In genomic region chr3:64354956-64355355, GRCh38 we compare ENCODE assay signal across 12 cellular contexts.
DNase-seq lines count a peak whose midpoint lies in the region; ATAC-seq and TF ChIP-seq lines count a peak whose summit lies in the region.
"Had no signal": no experiment of that assay in that cellular context is flagged by ENCODE, and none has a peak within 500 bp of the region (broad histone marks: within the 10 kb centered on the region; RNA-seq: fewer than 3 reads in every experiment).

No MANE protein-coding gene starts in this region.

- H3K27ac Mint-ChIP-seq in HFFc6 (peak overlapping the region; percentile 62), endodermal cell (no peak overlapping the region)
- H3K27ac Mint-ChIP-seq in naive thymus-derived CD8-positive, alpha-beta T cell, result peak overlapping the region in 7 of 10 donors; percentile 25 to 79 (median 43)
- H3K27ac Mint-ChIP-seq: activated CD4-positive, alpha-beta T cell treated with anti-CD3 and anti-CD28 coated beads for 36 hours had no signal

- no peaks in the 10 kb centered on the region for H3K36me3 Mint-ChIP-seq in HFFc6 (ENCODE audit: low read depth)
- H3K36me3 Mint-ChIP-seq in endodermal cell (ENCODE audit: low read depth), result no peaks in the 10 kb centered on the region
- H3K36me3 Mint-ChIP-seq in naive thymus-derived CD8-positive, alpha-beta T cell, result no peaks in the 10 kb centered on the region

- DNase-seq in HFFc6 (no peak), endodermal cell (no peak), body of pancreas (no peak), HPDE6-E6E7 (ENCODE audit: extremely low spot score) (no peak)
- DNase-seq in naive thymus-derived CD8-positive, alpha-beta T cell, result no peak
- no peak for DNase-seq in stimulated activated CD4-positive, alpha-beta T cell treated with anti-CD3 and anti-CD28 coated beads, Interleukin-12 subunit alpha, Interleukin-12 subunit beta, amount 100 ng/mL, for 4 hours
- DNase-seq: NCI-H1417; stimulated activated CD4-positive, alpha-beta T cell treated with anti-CD3 and anti-CD28 coated beads, Interleukin-1b, Interleukin-23, amount 100 ng/mL, for 48 hours had no signal

- H3K79me2 ChIP-seq in ACC112 (ENCODE audit: control insufficient read depth, insufficient read depth, low read length, unreplicated experiment), result no peaks in the 10 kb centered on the region

- H3K36me3 ChIP-seq in ACC112 (ENCODE audit: insufficient read depth, low read length), result no peaks in the 10 kb centered on the region
- H3K36me3 ChIP-seq in endodermal cell (ENCODE audit: control insufficient read depth, insufficient read depth, low read length), result no peaks in the 10 kb centered on the region
- no peaks in the 10 kb centered on the region for H3K36me3 ChIP-seq in body of pancreas (replicated peaks in 1 of 2; ENCODE audit: insufficient read depth in 1 of 2, low read depth in 2 of 2)
- H3K36me3 ChIP-seq: HAP-1 had no signal

- H3K27me3 Mint-ChIP-seq in HFFc6 (ENCODE audit: insufficient read depth) (peaks cover 2% of the 10 kb centered on the region), endodermal cell (ENCODE audit: insufficient read depth) (no peaks in the 10 kb centered on the region)
- peaks cover 0 to 3% (median 0%) of the 10 kb centered on the region in 5 donors for H3K27me3 Mint-ChIP-seq in naive thymus-derived CD8-positive, alpha-beta T cell
- H3K27me3 Mint-ChIP-seq: activated CD4-positive, alpha-beta T cell treated with anti-CD3 and anti-CD28 coated beads for 36 hours had no signal

- H3K4me1 ChIP-seq in ACC112 (ENCODE audit: control insufficient read depth, insufficient read depth, low read length, unreplicated experiment) (peaks cover 47% of the 10 kb centered on the region), endodermal cell (ENCODE audit: control insufficient read depth, insufficient read depth, low read length) (peaks cover 6% of the 10 kb centered on the region), body of pancreas (no peaks in the 10 kb centered on the region)
- H3K4me1 ChIP-seq: HAP-1 had no signal

- TF ChIP-seq POLR2A in body of pancreas (IDR thresholded peaks at IDR 0.05), result no peak

- intact Hi-C loops in body of pancreas (cut with DNase I), result no loop called here

- ATAC-seq in naive thymus-derived CD8-positive, alpha-beta T cell, result no peak
- no peak for ATAC-seq in body of pancreas
- no peak for ATAC-seq in HG02798 (IDR thresholded peaks at IDR 0.05; ENCODE audit: poor library complexity, unreplicated experiment)

- no peaks in the 10 kb centered on the region for H3K9me3 Mint-ChIP-seq in HFFc6
- H3K9me3 Mint-ChIP-seq in endodermal cell, result no peaks in the 10 kb centered on the region
- no peaks in the 10 kb centered on the region for H3K9me3 Mint-ChIP-seq in naive thymus-derived CD8-positive, alpha-beta T cell

- H2AFZ ChIP-seq in ACC112 (ENCODE audit: low read length, unreplicated experiment), result peak overlapping the region; percentile 68

- WGBS in endodermal cell (ENCODE audit: insufficient coverage in 1 of 2, insufficient read length in 1 of 2), 2 experiments, result 86 to 90% methylated on average over 4 to 5 of the region's 5 CpGs
- 75 to 83% methylated on average over 5 of the region's 5 CpGs for WGBS in body of pancreas, 2 donors

- POLR2A ChIA-PET in naive thymus-derived CD8-positive, alpha-beta T cell (lab: Charles Lee), result no interaction called here

- TF ChIP-seq CTCF in HFFc6 (IDR thresholded peaks at IDR 0.05) (no peak), endodermal cell (conservative IDR thresholded peaks at IDR 0.05) (no peak), body of pancreas (IDR thresholded peaks at IDR 0.05) (no peak)

- peak overlapping the region; percentile 25; the same call in 1 of the 2 replicates for H3K4me3 ChIP-seq in ACC112 (ENCODE audit: low read depth, low read length)
- no peak overlapping the region for H3K4me3 ChIP-seq in endodermal cell (ENCODE audit: low read length)
- no peak overlapping the region for H3K4me3 ChIP-seq in body of pancreas
- H3K4me3 ChIP-seq: HAP-1 had no signal

- H3K27ac ChIP-seq in ACC112 (ENCODE audit: low read depth, low read length) (peak overlapping the region; percentile 56), endodermal cell (ENCODE audit: low read depth, low read length) (peak overlapping the region; percentile 40), body of pancreas (no peak overlapping the region)

- H3K4me3 Mint-ChIP-seq in HFFc6, result no peak overlapping the region
- H3K4me3 Mint-ChIP-seq in endodermal cell, result no peak overlapping the region
- H3K4me3 Mint-ChIP-seq in naive thymus-derived CD8-positive, alpha-beta T cell, result peak overlapping the region in 6 of 10 donors; percentile 9 to 51 (median 30)
- H3K4me3 Mint-ChIP-seq: activated CD4-positive, alpha-beta T cell treated with anti-CD3 and anti-CD28 coated beads for 36 hours had no signal

- H3K27me3 ChIP-seq in ACC112 (ENCODE audit: insufficient read depth, low read length) (no peaks in the 10 kb centered on the region), endodermal cell (ENCODE audit: control insufficient read depth, insufficient read depth, low read length, poor library complexity, severe bottlenecking) (no peaks in the 10 kb centered on the region), body of pancreas (no peaks in the 10 kb centered on the region)

- H3K9me3 ChIP-seq in endodermal cell (ENCODE audit: control insufficient read depth, low read length), result peaks cover 5% of the 10 kb centered on the region
- H3K9me3 ChIP-seq in body of pancreas, result no peaks in the 10 kb centered on the region
- H3K9me3 ChIP-seq: HAP-1 had no signal

- H3K4me1 Mint-ChIP-seq in HFFc6 (ENCODE audit: low read depth) (peaks cover 60% of the 10 kb centered on the region), endodermal cell (peaks cover 26% of the 10 kb centered on the region)
- H3K4me1 Mint-ChIP-seq in naive thymus-derived CD8-positive, alpha-beta T cell, result peaks cover 0 to 15% (median 10%) of the 10 kb centered on the region in 4 donors

- no peak overlapping the region for H3K9ac ChIP-seq in endodermal cell (ENCODE audit: extremely low read depth, low read length, poor library complexity, severe bottlenecking)

Comparison
In these comparisons a context has a peak if more than half of its experiments do, and no peak if none do; other contexts are left out.
1. H3K27ac ChIP-seq: peak in ACC112 (single experiment) and endodermal cell (single experiment); none in body of pancreas (0 of 4).
2. H3K4me3 Mint-ChIP-seq: peak in naive thymus-derived CD8-positive, alpha-beta T cell (6 of 10); none in HFFc6 (single experiment) and endodermal cell (single experiment).